Comparison of ENCODE assay signal across 11 cellular contexts in the genomic region with DNA sequence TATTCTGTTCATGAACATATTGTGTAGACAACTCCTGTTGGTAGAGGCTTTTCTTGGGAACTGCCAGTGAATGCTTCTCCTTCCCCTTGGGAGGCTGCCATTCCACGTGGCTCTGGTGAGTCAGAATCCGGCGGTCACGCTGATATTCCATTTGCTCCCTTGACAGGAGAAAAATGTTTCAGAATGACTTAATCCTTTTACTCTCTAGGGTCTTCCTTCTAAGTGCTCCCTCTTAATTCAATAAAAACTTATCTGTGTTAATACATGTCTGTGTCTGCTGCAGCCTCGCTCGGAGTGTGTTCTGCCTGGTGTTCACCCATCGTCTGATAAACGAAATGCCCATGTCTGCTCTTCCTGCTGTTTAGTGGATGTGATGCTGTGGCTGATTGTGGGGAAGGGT.
DNase-seq lines count a peak whose midpoint lies in the region; ATAC-seq, FAIRE-seq and TF ChIP-seq lines count a peak whose summit lies in the region.
"Had no signal": no experiment of that assay in that cellular context is flagged by ENCODE, and none has a peak within 500 bp of the region (broad histone marks: within the 10 kb centered on the region; RNA-seq: fewer than 3 reads in every experiment).

No MANE protein-coding gene starts in this region.

- H3K27me3 ChIP-seq in AG04450 (ENCODE audit: control insufficient read depth, insufficient read depth, low read length): no peaks in the 10 kb centered on the region

- no peak overlapping the region for H3K27ac ChIP-seq in AG04450 (ENCODE audit: low read depth, low read length)

- no peak for ATAC-seq in HG02938 (IDR thresholded peaks at IDR 0.05; ENCODE audit: unreplicated experiment)
- no peak for ATAC-seq in HG03025 (IDR thresholded peaks at IDR 0.05; ENCODE audit: low FRiP score, unreplicated experiment)
- ATAC-seq: stimulated activated effector memory CD8-positive, alpha-beta T cell treated with anti-CD3 and anti-CD28 coated beads, Interleukin-12 subunit alpha, Interleukin-12 subunit beta, amount 100 ng/mL, for 72 hours had no signal

- DNase-seq in AG04450 (ENCODE audit: low read depth, low spot score) (peak; percentile 71), RCC 7860 (ENCODE audit: low spot score) (peak; percentile 57), fibroblast of pulmonary artery (ENCODE audit: low read depth) (peak; percentile 91), non-pigmented ciliary epithelial cell (ENCODE audit: low read depth) (peak; percentile 67), NCI-H2029 (lab: John Stamatoyannopoulos, UW) (no peak)
- DNase-seq in stimulated activated CD4-positive, alpha-beta T cell treated with anti-CD3 and anti-CD28 coated beads, Interleukin-2, amount 100 ng/mL, for 24 hours: no peak
- DNase-seq: Caco-2, NCI-H1930 had no signal

- CTCF ChIA-PET in AG04450 (lab: Charles Lee): no interaction called here

- no peak for TF ChIP-seq CTCF in AG04450 (IDR thresholded peaks at IDR 0.05; ENCODE audit: low read depth, low read length)
- TF ChIP-seq CTCF in fibroblast of pulmonary artery (IDR thresholded peaks at IDR 0.05; ENCODE audit: low read length, missing control alignments): no peak

- H3K4me3 ChIP-seq in AG04450 (ENCODE audit: low read depth, low read length) (no peak overlapping the region), fibroblast of pulmonary artery (replicated peaks; ENCODE audit: low read depth, low read length) (peak overlapping the region; percentile 13)

- FAIRE-seq in RCC 7860 (lab: Jason Lieb, UNC): peak; percentile 84

- peaks cover 2% of the 10 kb centered on the region; the same call in 1 of the 2 replicates for H3K9me3 ChIP-seq in AG04450 (ENCODE audit: control insufficient read depth, insufficient read depth, low read length)
- H3K9me3 ChIP-seq: Caco-2 had no signal

- POLR2A ChIA-PET in AG04450 (lab: Yijun Ruan, JAX): no interaction called here

Comparison
In these comparisons a context has a peak if more than half of its experiments do, and no peak if none do; other contexts are left out.
1. DNase-seq: peak in AG04450 (single experiment), RCC 7860 (single experiment), fibroblast of pulmonary artery (single experiment) and non-pigmented ciliary epithelial cell (single experiment); none in NCI-H2029 (single experiment) and stimulated activated CD4-positive, alpha-beta T cell treated with anti-CD3 and anti-CD28 coated beads, Interleukin-2, amount 100 ng/mL, for 24 hours (0 of 2).